Comparison of ENCODE assay signal across 18 cellular contexts in the genomic region with DNA sequence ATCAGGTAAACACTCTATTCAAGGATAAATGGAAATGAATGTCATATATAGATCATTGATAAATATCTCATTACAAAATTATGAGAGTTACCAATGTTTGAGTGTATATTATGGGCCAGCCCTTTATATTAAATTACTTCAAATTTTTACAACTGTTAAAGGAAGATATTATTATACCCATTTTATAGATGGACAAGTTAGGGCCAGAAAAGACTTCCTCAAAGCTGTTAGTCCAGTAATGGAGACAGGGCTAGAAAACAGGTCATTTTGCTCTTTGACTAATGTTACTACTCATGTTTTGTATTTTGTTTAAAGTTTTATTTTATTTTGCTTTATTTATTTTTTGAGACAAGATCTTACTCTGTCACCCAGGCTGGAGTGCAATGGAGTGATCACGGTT.
DNase-seq lines count a peak whose midpoint lies in the region; ATAC-seq, FAIRE-seq and TF ChIP-seq lines count a peak whose summit lies in the region.
"Had no signal": no experiment of that assay in that cellular context is flagged by ENCODE, and none has a peak within 500 bp of the region (broad histone marks: within the 10 kb centered on the region; RNA-seq: fewer than 3 reads in every experiment).

No MANE protein-coding gene starts in this region.

- in situ Hi-C loops in IMR-90 (cut with MboI; ENCODE audit: low sequenced_read_pairs): no loop called here
- in situ Hi-C loops in K562 (cut with MboI): no loop called here

- peak overlapping the region; percentile 83 for H3K4ac ChIP-seq in IMR-90 (ENCODE audit: low read depth, low read length)

- peak overlapping the region; percentile 76 for H2BK120ac ChIP-seq in IMR-90 (ENCODE audit: low read depth, low read length)

- H3K4me2 ChIP-seq in IMR-90 (ENCODE audit: low read depth, low read length) (no peak overlapping the region), K562 (ENCODE audit: insufficient read depth, low read length) (no peak overlapping the region)
- H3K4me2 ChIP-seq: BLaER1 had no signal

- H3K27me3 ChIP-seq in IMR-90 (ENCODE audit: control insufficient read depth, insufficient read depth, low read length): no peaks in the 10 kb centered on the region; the same call in 1 of the 2 replicates
- no peaks in the 10 kb centered on the region for H3K27me3 ChIP-seq in K562 (ENCODE audit: control insufficient read depth in 2 of 2, insufficient read depth in 2 of 2, low read length in 2 of 2)
- H3K27me3 ChIP-seq: BLaER1 had no signal

- H3K56ac ChIP-seq in IMR-90 (ENCODE audit: extremely low read depth, insufficient read depth, low read length): no peak overlapping the region

- no CpG with 5 or more reads among the region's 1 CpG for WGBS in IMR-90 (ENCODE audit: extremely low coverage in 2 of 2, insufficient read length in 1 of 2), 2 experiments
- 0% methylated on average over 1 of the region's 1 CpG for WGBS in K562 (ENCODE audit: insufficient coverage, low coverage, missing lambda C conversion rate)

- dilution Hi-C loops in IMR-90 (cut with HindIII; ENCODE audit: low sequenced_read_pairs, unreplicated experiment): no loop called here

- no peak overlapping the region for H2AK9ac ChIP-seq in IMR-90 (replicated peaks; ENCODE audit: low read depth, low read length, poor library complexity)

- POLR2A ChIA-PET in IMR-90 (lab: Charles Lee; ENCODE audit: unreplicated experiment): no interaction called here
- POLR2A ChIA-PET in K562 (lab: Yijun Ruan, JAX): no interaction called here

- H3K4me1 ChIP-seq in IMR-90 (ENCODE audit: control insufficient read depth, insufficient read depth, low read length) (peaks cover 2% of the 10 kb centered on the region; the same call in 1 of the 2 replicates), K562 (replicated peaks in 1 of 2; ENCODE audit: control insufficient read depth in 2 of 2, insufficient read depth in 2 of 2, low read length in 2 of 2) (no peaks in the 10 kb centered on the region)
- H3K4me1 ChIP-seq: BLaER1 had no signal

- H3K27ac ChIP-seq in C4-2B (peak overlapping the region; percentile 70), IMR-90 (ENCODE audit: insufficient read depth, low read length) (peak overlapping the region; percentile 71; the same call in 1 of the 2 replicates), K562 (ENCODE audit: extremely low read depth, low read depth, low read length) (no peak overlapping the region)
- H3K27ac ChIP-seq: BLaER1 had no signal

- TF ChIP-seq EP300 in K562 (IDR thresholded peaks at IDR 0.05; ENCODE audit: low read length): no peak

- H3K23ac ChIP-seq in IMR-90 (ENCODE audit: low read depth, low read length): no peak overlapping the region

- H4K91ac ChIP-seq in IMR-90 (ENCODE audit: insufficient read depth, low read depth, low read length): peak overlapping the region; percentile 70

- H4K8ac ChIP-seq in IMR-90 (ENCODE audit: low read depth in 2 of 2, low read length in 2 of 2): peak overlapping the region in 1 of 2 experiments; percentile 76; a peak in 3 of 4 replicates

- peaks cover 3% of the 10 kb centered on the region for H3K9me1 ChIP-seq in IMR-90 (ENCODE audit: insufficient read depth, low read length)
- H3K9me1 ChIP-seq in K562 (ENCODE audit: control insufficient read depth, insufficient read depth, low read length): no peaks in the 10 kb centered on the region

- no peak for FAIRE-seq in K562 (lab: Jason Lieb, UNC)
- FAIRE-seq: A204.1, GM12878 had no signal

- ATAC-seq in IMR-90 (ENCODE audit: low read depth) (no peak), K562 (no peak)
- ATAC-seq: CD8-positive, alpha-beta T cell; GM12878; HCT116 had no signal

- H2BK5ac ChIP-seq in IMR-90 (ENCODE audit: low read depth, low read length, poor library complexity, severe bottlenecking): peak overlapping the region; percentile 80

- H3K18ac ChIP-seq in IMR-90 (ENCODE audit: low read depth, low read length): peak overlapping the region; percentile 74

- no peak overlapping the region; the same call in 1 of the 2 replicates for H4K5ac ChIP-seq in IMR-90 (ENCODE audit: low read depth, low read length)

- no peak overlapping the region for H3K9ac ChIP-seq in IMR-90 (ENCODE audit: low read depth, low read length)
- no peak overlapping the region for H3K9ac ChIP-seq in K562 (ENCODE audit: insufficient read depth in 1 of 2, low read depth in 2 of 2, low read length in 2 of 2)
- H3K9ac ChIP-seq: BLaER1 had no signal

- H3K4me3 ChIP-seq in IMR-90 (ENCODE audit: insufficient read depth, low read depth, low read length) (no peak overlapping the region), K562 (no peak overlapping the region)
- H3K4me3 ChIP-seq: BLaER1, GM12878 had no signal

- TF ChIP-seq CTCF in C4-2B (conservative IDR thresholded peaks at IDR 0.05) (no peak), IMR-90 (conservative IDR thresholded peaks at IDR 0.05; ENCODE audit: low read depth, low read length) (no peak), K562 (IDR thresholded peaks at IDR 0.05 in 2 of 3, conservative IDR thresholded peaks at IDR 0.05 in 1 of 3; ENCODE audit: insufficient read depth in 2 of 3, low read depth in 1 of 3, low read length in 3 of 3) (no peak)

- peak overlapping the region; percentile 49 for H2AK5ac ChIP-seq in IMR-90 (ENCODE audit: low read depth, low read length)

- peaks cover 4% of the 10 kb centered on the region; the same call in 1 of the 2 replicates for H4K20me1 ChIP-seq in IMR-90 (ENCODE audit: insufficient read depth, low read length)
- H4K20me1 ChIP-seq in K562 (replicated peaks; ENCODE audit: control insufficient read depth, insufficient read depth, low read length): no peaks in the 10 kb centered on the region
- H4K20me1 ChIP-seq: BLaER1 had no signal

- CTCF ChIA-PET in IMR-90 (lab: Yijun Ruan, JAX): interaction anchor here (0.6 to 1.2 kb wide), 3 partner anchors 21 to 26 kb away, joined by 3 to 4 read pairs (median 3); no protein-coding TSS in a partner anchor
- CTCF ChIA-PET in K562 (lab: Yijun Ruan, JAX; ENCODE audit: low intra/inter-chr PET ratio): no interaction called here

- intact Hi-C loops in IMR-90 (cut with micrococcal nuclease) (loop anchor here (2.0 to 5.0 kb wide), 2 partner anchors 29 to 66 kb away; no protein-coding TSS in a partner anchor), K562 (cut with micrococcal nuclease) (no loop called here)

- H3K79me1 ChIP-seq in IMR-90 (ENCODE audit: low read depth in 1 of 2, low read length in 2 of 2): no peaks in the 10 kb centered on the region

- peak overlapping the region; percentile 62; the same call in 1 of the 3 replicates for H2BK15ac ChIP-seq in IMR-90 (ENCODE audit: low read depth, low read length)

- peak overlapping the region; percentile 74 for H2BK20ac ChIP-seq in IMR-90 (ENCODE audit: low read depth, low read length)

- H3K36me3 ChIP-seq in IMR-90 (ENCODE audit: control insufficient read depth, insufficient read depth, low read length) (no peaks in the 10 kb centered on the region), K562 (ENCODE audit: control insufficient read depth, insufficient read depth, low read length) (no peaks in the 10 kb centered on the region)
- H3K36me3 ChIP-seq: BLaER1 had no signal

- DNase-seq in IMR-90: no peak
- DNase-seq in K562 (ENCODE audit: extremely low read depth in 1 of 4, low spot score in 3 of 4): no peak
- DNase-seq in NCI-H128 (lab: John Stamatoyannopoulos, UW; ENCODE audit: unreplicated experiment): no peak
- DNase-seq in HPDE6-E6E7 (ENCODE audit: extremely low spot score): no peak
- no peak for DNase-seq in cerebellar nuclear complex (lab: John Stamatoyannopoulos, UW)
- DNase-seq: AML-193; CD8-positive, alpha-beta T cell; DMS 273 treated with DMSO at 0.1 percent for 48 hours; DND-41; EL; GOT3; H7; KG1 had no signal

- TF ChIP-seq RAD21 in IMR-90 (IDR thresholded peaks at IDR 0.05; ENCODE audit: low read length) (no peak), K562 (CRISPR knock-in tag; conservative IDR thresholded peaks at IDR 0.05 in 1 of 2, IDR thresholded peaks at IDR 0.05 in 1 of 2) (no peak)

- no peaks in the 10 kb centered on the region for H3K79me2 ChIP-seq in K562 (ENCODE audit: control insufficient read depth, insufficient read depth, low read length)

- H3K14ac ChIP-seq in IMR-90 (replicated peaks; ENCODE audit: low read depth, low read length): no peak overlapping the region

- TF ChIP-seq POLR2A in IMR-90 (IDR thresholded peaks at IDR 0.05; ENCODE audit: low read depth, low read length) (no peak), K562 (conservative IDR thresholded peaks at IDR 0.05) (no peak)

- no peaks in the 10 kb centered on the region for H3K9me3 ChIP-seq in IMR-90 (ENCODE audit: control insufficient read depth, insufficient read depth, low read length)
- H3K9me3 ChIP-seq in K562 (replicated peaks; ENCODE audit: control insufficient read depth, insufficient read depth, low read depth, low read length): no peaks in the 10 kb centered on the region; the same call in 1 of the 2 replicates
- H3K9me3 ChIP-seq: BLaER1 had no signal

- BruUV-seq in IMR-90 (replicated peaks; lab: Mats Ljungman, UMichigan) (no TSS peak), K562 (replicated peaks; lab: Mats Ljungman, UMichigan) (no TSS peak)

- no peak overlapping the region for H2AFZ ChIP-seq in IMR-90 (replicated peaks; ENCODE audit: low read length, poor library complexity)
- no peak overlapping the region for H2AFZ ChIP-seq in K562 (ENCODE audit: low read depth, low read length)

TF ChIP-seq in IMR-90, 13 proteins besides CTCF, POLR2A, EP300 and RAD21 (continues in another document):
- TF ChIP-seq RFX5 (IDR thresholded peaks at IDR 0.05; ENCODE audit: low read depth, low read length): no peak
- TF ChIP-seq CHD1 (IDR thresholded peaks at IDR 0.05; ENCODE audit: low read depth, low read length): no peak
- no peak for TF ChIP-seq NFE2L2 (IDR thresholded peaks at IDR 0.05; ENCODE audit: low read depth, low read length)
- no peak for TF ChIP-seq SMC3 (IDR thresholded peaks at IDR 0.05; ENCODE audit: low read depth, low read length)
- no peak for TF ChIP-seq FOS (IDR thresholded peaks at IDR 0.05; ENCODE audit: low read depth, low read length)
- TF ChIP-seq MAFK (IDR thresholded peaks at IDR 0.05; ENCODE audit: low read depth, low read length): no peak
- no peak for TF ChIP-seq BHLHE40 (IDR thresholded peaks at IDR 0.05; ENCODE audit: low read depth, low read length)

TF ChIP-seq in K562, 482 proteins besides CTCF, POLR2A, EP300 and RAD21:
- TF ChIP-seq SAP30 (IDR thresholded peaks at IDR 0.05; ENCODE audit: borderline replicate concordance, insufficient read depth, low read depth, low read length, poor library complexity, severe bottlenecking) (no peak), RBM25 (IDR thresholded peaks at IDR 0.05; ENCODE audit: low read depth, low read length, severe bottlenecking) (peak; percentile 75)
